19 cellular contexts compared by ENCODE assay signal in genomic region chr4:183190900-183191527, GRCh38.
"Had no signal": no experiment of that assay in that cellular context is flagged by ENCODE, and none has a peak within 500 bp of the region (broad histone marks: within the 10 kb centered on the region; RNA-seq: fewer than 3 reads in every experiment).

No MANE protein-coding gene starts in this region.

- H3K4me3 Mint-ChIP-seq: activated CD4-positive, alpha-beta memory T cell treated with anti-CD3 and anti-CD28 coated beads, Interleukin-2, amount 10 ng/mL, durations not matched to agents 7 days and 5 days; activated CD4-positive, alpha-beta T cell treated with anti-CD3 and anti-CD28 coated beads, Interleukin-2, amount 10 ng/mL, durations not matched to agents 7 days and 5 days; activated naive CD8-positive, alpha-beta T cell treated with anti-CD3 and anti-CD28 coated beads, Interleukin-2, amount 10 ng/mL, durations not matched to agents 7 days and 5 days; brain; T-helper 17 cell had no signal

- H3K27me3 ChIP-seq: ascending aorta, cardiac muscle cell had no signal

- H3K27ac ChIP-seq: ascending aorta, cardiac muscle cell had no signal

- H3K4me3 ChIP-seq: ascending aorta, cardiac muscle cell had no signal

- H3K36me3 ChIP-seq: cardiac muscle cell had no signal

- FAIRE-seq: RCC 7860 had no signal

- H3K4me1 ChIP-seq: ascending aorta had no signal

- ATAC-seq: T-helper 17 cell had no signal

- H3K4me1 Mint-ChIP-seq: activated CD4-positive, alpha-beta T cell treated with anti-CD3 and anti-CD28 coated beads, Interleukin-2, amount 10 ng/mL, durations not matched to agents 7 days and 5 days had no signal

- H3K27ac Mint-ChIP-seq: activated CD4-positive, alpha-beta memory T cell treated with anti-CD3 and anti-CD28 coated beads, Interleukin-2, amount 10 ng/mL, durations not matched to agents 7 days and 5 days; activated CD4-positive, alpha-beta T cell treated with anti-CD3 and anti-CD28 coated beads, Interleukin-2, amount 10 ng/mL, durations not matched to agents 7 days and 5 days; activated naive CD8-positive, alpha-beta T cell treated with anti-CD3 and anti-CD28 coated beads, Interleukin-2, amount 10 ng/mL, durations not matched to agents 7 days and 5 days; brain; T-helper 17 cell had no signal

- DNase-seq: activated CD4-positive, alpha-beta memory T cell treated with anti-CD3 and anti-CD28 coated beads, Interleukin-2, amount 10 ng/mL, durations not matched to agents 7 days and 5 days; activated CD4-positive, alpha-beta T cell treated with anti-CD3 and anti-CD28 coated beads, Interleukin-2, amount 10 ng/mL, durations not matched to agents 7 days and 5 days; activated CD4-positive, CD25-positive, alpha-beta regulatory T cell; activated naive CD4-positive, alpha-beta T cell treated with anti-CD3 and anti-CD28 coated beads, Interleukin-2, amount 50 U/mL, for 16 hours; activated naive CD8-positive, alpha-beta T cell treated with anti-CD3 and anti-CD28 coated beads, Interleukin-2, amount 10 ng/mL, durations not matched to agents 7 days and 5 days; Karpas-422; NCI-H1105 treated with DMSO at 0.1 percent for 48 hours; NCI-H146; NCI-H187 treated with DMSO at 0.1 percent for 48 hours; NCI-H2081 treated with DMSO at 0.1 percent for 48 hours; NCI-H446; NCI-H524; SHP77; T-helper 17 cell; T-helper 9 cell had no signal

- H3K27me3 Mint-ChIP-seq: brain had no signal

- H3K36me3 Mint-ChIP-seq: activated naive CD8-positive, alpha-beta T cell treated with anti-CD3 and anti-CD28 coated beads, Interleukin-2, amount 10 ng/mL, durations not matched to agents 7 days and 5 days had no signal

- H3K9me3 Mint-ChIP-seq: activated CD4-positive, alpha-beta memory T cell treated with anti-CD3 and anti-CD28 coated beads, Interleukin-2, amount 10 ng/mL, durations not matched to agents 7 days and 5 days; activated CD4-positive, alpha-beta T cell treated with anti-CD3 and anti-CD28 coated beads, Interleukin-2, amount 10 ng/mL, durations not matched to agents 7 days and 5 days; activated naive CD8-positive, alpha-beta T cell treated with anti-CD3 and anti-CD28 coated beads, Interleukin-2, amount 10 ng/mL, durations not matched to agents 7 days and 5 days; brain had no signal

- H3K9me3 ChIP-seq: ascending aorta had no signal
